8 cellular contexts compared by ENCODE assay signal in genomic region chr3:53109822-53110771, GRCh38. TPM values are rescaled to one million over a fixed set of nuclear protein-coding genes. Genes with fewer than 3 reads are reported as not detected.
DNase-seq lines count a peak whose midpoint lies in the region; ATAC-seq and TF ChIP-seq lines count a peak whose summit lies in the region.

No MANE protein-coding gene starts in this region.

- intact Hi-C loops in thyroid gland (cut with DNase I) = no loop called here

- TF ChIP-seq POLR2A in thyroid gland (IDR thresholded peaks at IDR 0.05) = no peak

- POLR2A ChIA-PET in AG04450 (lab: Yijun Ruan, JAX) = no interaction called here

- H3K27me3 ChIP-seq in AG04450 (ENCODE audit: control insufficient read depth, insufficient read depth, low read length) = no peaks in the 10 kb centered on the region
- H3K27me3 ChIP-seq in RWPE2 (ENCODE audit: insufficient read depth, poor library complexity, severe bottlenecking) = no peaks in the 10 kb centered on the region
- no peaks in the 10 kb centered on the region for H3K27me3 ChIP-seq in brain microvascular endothelial cell (replicated peaks)
- no peaks in the 10 kb centered on the region for H3K27me3 ChIP-seq in thyroid gland

- H3K9me3 ChIP-seq in AG04450 (ENCODE audit: control insufficient read depth, insufficient read depth, low read length) (no peaks in the 10 kb centered on the region), RWPE2 (ENCODE audit: severe bottlenecking) (no peaks in the 10 kb centered on the region), thyroid gland (no peaks in the 10 kb centered on the region)

- H3K4me1 ChIP-seq in RWPE2 (ENCODE audit: insufficient read depth, poor library complexity, severe bottlenecking) (peaks cover 20% of the 10 kb centered on the region), thyroid gland (peaks cover 4 to 24% of the 10 kb centered on the region in 2 donors)

- H3K36me3 ChIP-seq in RWPE2 (ENCODE audit: low read depth) = peaks cover 62% of the 10 kb centered on the region
- H3K36me3 ChIP-seq in brain microvascular endothelial cell (replicated peaks) = peaks cover 9% of the 10 kb centered on the region
- peaks cover 0 to 7% of the 10 kb centered on the region in 2 donors for H3K36me3 ChIP-seq in thyroid gland

- peak; percentile 41 for DNase-seq in AG04450 (ENCODE audit: low read depth, low spot score)
- no peak for DNase-seq in RWPE2 (ENCODE audit: low spot score)
- peak; percentile 54 for DNase-seq in brain microvascular endothelial cell
- DNase-seq in left kidney (ENCODE audit: low read depth, low spot score) = peak; percentile 37
- peak; percentile 85 to 86 for DNase-seq in thyroid gland
- no peak for DNase-seq in A172 (ENCODE audit: low spot score)
- no peak for DNase-seq in mesenteric fat pad (ENCODE audit: low spot score)

- in situ Hi-C loops in brain microvascular endothelial cell (cut with HindIII; ENCODE audit: low pct_ligation_motif_present, low sequenced_read_pairs) = no loop called here

- H3K4me3 ChIP-seq in AG04450 (ENCODE audit: low read depth, low read length) (no peak overlapping the region), RWPE2 (ENCODE audit: severe bottlenecking) (no peak overlapping the region), brain microvascular endothelial cell (ENCODE audit: low read depth, low read length) (no peak overlapping the region), thyroid gland (replicated peaks in 1 of 3) (no peak overlapping the region)

- H3K27ac ChIP-seq in AG04450 (ENCODE audit: low read depth, low read length) = peak overlapping the region; percentile 75
- peak overlapping the region; percentile 59 for H3K27ac ChIP-seq in RWPE2 (ENCODE audit: poor library complexity, severe bottlenecking)
- peak overlapping the region; percentile 26 for H3K27ac ChIP-seq in brain microvascular endothelial cell
- peak overlapping the region; percentile 31 to 73 (median 60) for H3K27ac ChIP-seq in thyroid gland

- 34 to 37% methylated on average over 12 of the region's 12 CpGs for WGBS in thyroid gland, 2 donors

- TF ChIP-seq CTCF in AG04450 (IDR thresholded peaks at IDR 0.05; ENCODE audit: low read depth, low read length) (peak; percentile 81), RWPE2 (IDR thresholded peaks at IDR 0.05; ENCODE audit: poor library complexity, severe bottlenecking) (peak; percentile 43), brain microvascular endothelial cell (IDR thresholded peaks at IDR 0.05; ENCODE audit: low read depth, low read length, missing control alignments) (peak; percentile 73), thyroid gland (IDR thresholded peaks at IDR 0.05) (peak; percentile 31 to 89 (median 73))

- ATAC-seq in GM19351 (IDR thresholded peaks at IDR 0.05; ENCODE audit: unreplicated experiment) (peak; percentile 60), RWPE2 (ENCODE audit: low read depth) (peak; percentile 26; the same call in 1 of the 3 replicates)

- CTCF ChIA-PET in AG04450 (lab: Charles Lee) = interaction anchor here (0.6 to 5.0 kb wide), 29 partner anchors 10 to 1441 kb away, joined by 3 to 51 read pairs (median 4); partner anchors contain the start of gene PRKCD

RNA-seq across cellular contexts. Expression of gene RFT1, which starts 20.1 kb away (rescaled TPM):
- 24.7 and 26.4 TPM in 2 replicates for polyA plus RNA-seq in AG04450 (2011; rRNA removed)
- polyA minus RNA-seq in AG04450 (2011; rRNA and poly(A)+ RNA removed) = 34.3 and 48.3 TPM in 2 replicates
- total RNA-seq in thyroid gland (10 to 100 TPM; 14.4 to 17.7 (median 16.2) TPM), mesenteric fat pad (19.1 TPM)
- total RNA-seq in A172 (2014; rRNA removed; shearing (Covaris generic)) = 27.0 and 33.6 TPM in 2 replicates

RNA-seq across cellular contexts. Expression of gene PRKCD, which starts 50.9 kb away (rescaled TPM):
- 13.6 and 13.7 TPM in 2 replicates for polyA plus RNA-seq in AG04450 (2011; rRNA removed)
- polyA minus RNA-seq in AG04450 (2011; rRNA and poly(A)+ RNA removed) = 18.7 and 19.7 TPM in 2 replicates
- total RNA-seq in thyroid gland (100 to 1,000 TPM in 1 of 4 donors, 10 to 100 TPM in 3; 32.0 to 154 (median 71.4) TPM), mesenteric fat pad (80.4 TPM)
- total RNA-seq in A172 (2014; rRNA removed; shearing (Covaris generic)) = 2.5 and 3.4 TPM in 2 replicates

Comparison
In these comparisons a context has a peak if more than half of its experiments do, and no peak if none do; other contexts are left out.
1. DNase-seq: peak in AG04450 (single experiment), brain microvascular endothelial cell (single experiment), left kidney (single experiment) and thyroid gland (2 of 2); none in RWPE2 (single experiment), A172 (single experiment) and mesenteric fat pad (single experiment).
2. Peak in every context shown above with its lines, with median percentiles within 50 percentile points of each other: H3K27ac ChIP-seq and CTCF ChIP-seq.